Comparison of ENCODE assay signal across 9 cellular contexts in genomic region chr1:229430761-229431269, GRCh38. TPM values are rescaled to one million over a fixed set of nuclear protein-coding genes. Genes with fewer than 3 reads are reported as not detected.
A peak's percentile ranks its signal among the peaks of the same experiment; 100 is the strongest.
DNase-seq lines count a peak whose midpoint lies in the region; ATAC-seq and TF ChIP-seq lines count a peak whose summit lies in the region.
"Had no signal": no experiment of that assay in that cellular context is flagged by ENCODE, and none has a peak within 500 bp of the region (broad histone marks: within the 10 kb centered on the region; RNA-seq: fewer than 3 reads in every experiment).

No MANE protein-coding gene starts in this region.

- H3K4me1 ChIP-seq in HAP-1, result no peaks in the 10 kb centered on the region
- no peaks in the 10 kb centered on the region for H3K4me1 ChIP-seq in foreskin keratinocyte
- peaks cover 7% of the 10 kb centered on the region for H3K4me1 ChIP-seq in rectal smooth muscle tissue (ENCODE audit: control insufficient read depth, insufficient read depth, low read length)

- no peak overlapping the region for H3K27ac ChIP-seq in foreskin keratinocyte
- H3K27ac ChIP-seq in rectal smooth muscle tissue (ENCODE audit: low read depth, low read length), result no peak overlapping the region
- H3K27ac ChIP-seq: epithelial cell of prostate had no signal

- in situ Hi-C loops in HAP-1 (cut with MboI; ENCODE audit: low sequenced_read_pairs), result no loop called here

- TF ChIP-seq CTCF in foreskin keratinocyte (conservative IDR thresholded peaks at IDR 0.05), result peak; percentile 19

- H3K27me3 ChIP-seq in HAP-1 (ENCODE audit: low read depth) (0 out of 2 replicates have a peak, but pooled peaks cover 6% of the 10 kb centered on the region), foreskin keratinocyte (peaks cover 95% of the 10 kb centered on the region), rectal smooth muscle tissue (ENCODE audit: control insufficient read depth, insufficient read depth, low read length) (peaks cover 43% of the 10 kb centered on the region)

- H3K4me3 ChIP-seq in HAP-1, result no peak overlapping the region
- H3K4me3 ChIP-seq in rectal smooth muscle tissue (ENCODE audit: low read length), result peak overlapping the region; percentile 41

- no peak overlapping the region for H3K9ac ChIP-seq in rectal smooth muscle tissue (ENCODE audit: low read length)

- no peaks in the 10 kb centered on the region for H3K36me3 ChIP-seq in HAP-1 (replicated peaks)
- H3K36me3 ChIP-seq in rectal smooth muscle tissue (ENCODE audit: control insufficient read depth, insufficient read depth, low read length), result no peaks in the 10 kb centered on the region

- peak; percentile 57 for ATAC-seq in foreskin keratinocyte
- ATAC-seq in HG02852 (IDR thresholded peaks at IDR 0.05; ENCODE audit: unreplicated experiment), result no peak
- no peak for ATAC-seq in HG02885 (IDR thresholded peaks at IDR 0.05; ENCODE audit: poor library complexity, unreplicated experiment)

- no peaks in the 10 kb centered on the region for H3K9me3 ChIP-seq in HAP-1

- peak; percentile 26 to 78 for DNase-seq in HAP-1 (ENCODE audit: low spot score in 2 of 2)
- peak; percentile 76 for DNase-seq in activated CD8-positive, alpha-beta memory T cell treated with anti-CD3 and anti-CD28 coated beads for 24 hours
- no peak for DNase-seq in foreskin keratinocyte
- DNase-seq in NCI-H446 treated with DMSO at 0.1 percent for 48 hours (lab: John Stamatoyannopoulos, UW), result no peak
- no peak for DNase-seq in SW480 (ENCODE audit: low spot score)

RNA-seq across cellular contexts. Expression of gene ACTA1, which starts 3.1 kb away (rescaled TPM):
- not detected in 2 replicates for total RNA-seq in foreskin keratinocyte
- polyA plus RNA-seq in foreskin keratinocyte, result not detected in 2 replicates

Comparison
In these comparisons a context has a peak if more than half of its experiments do, and no peak if none do; other contexts are left out.
1. DNase-seq: peak in HAP-1 (2 of 2) and activated CD8-positive, alpha-beta memory T cell treated with anti-CD3 and anti-CD28 coated beads for 24 hours (single experiment); none in foreskin keratinocyte (0 of 2), NCI-H446 treated with DMSO at 0.1 percent for 48 hours (single experiment) and SW480 (single experiment).